In genomic region chr11:102495161-102496042, GRCh38 we compare ENCODE assay signal across 1 cellular context.
TF ChIP-seq lines count a peak whose summit lies in the region.

No MANE protein-coding gene starts in this region.

TF ChIP-seq in GM12878, 131 proteins besides CTCF, POLR2A, EP300 and RAD21 (continued from another document):
- TF ChIP-seq RELB (IDR thresholded peaks at IDR 0.05; ENCODE audit: low read depth) (0 out of 2 replicates have a peak, but pooled peaks have one; percentile 40), SMC3 (IDR thresholded peaks at IDR 0.05; ENCODE audit: borderline replicate concordance, low read length) (peak; percentile 93), NFIC (IDR thresholded peaks at IDR 0.05; ENCODE audit: low read depth, low read length) (peak; percentile 54; the same call in 1 of the 2 replicates), IKZF1 (conservative IDR thresholded peaks at IDR 0.05) (peak; percentile 51), RAD51 (IDR thresholded peaks at IDR 0.05) (peak; percentile 31; the same call in 1 of the 2 replicates), NR2F1 (conservative IDR thresholded peaks at IDR 0.05) (peak; percentile 88)
